26 cellular contexts compared by ENCODE assay signal in genomic region chr3:155766206-155766605, GRCh38. TPM values are rescaled to one million over a fixed set of nuclear protein-coding genes. Genes with fewer than 3 reads are reported as not detected.
DNase-seq lines count a peak whose midpoint lies in the region; ATAC-seq, FAIRE-seq and TF ChIP-seq lines count a peak whose summit lies in the region.
"Had no signal": no experiment of that assay in that cellular context is flagged by ENCODE, and none has a peak within 500 bp of the region (broad histone marks: within the 10 kb centered on the region; RNA-seq: fewer than 3 reads in every experiment).

No MANE protein-coding gene starts in this region.

- FAIRE-seq in A549 (lab: Jason Lieb, UNC) = no peak
- FAIRE-seq: colon, keratinocyte, small intestine had no signal

- CTCF ChIA-PET in A549 (lab: Yijun Ruan, JAX) (interaction anchor here (1.2 to 1.9 kb wide), 4 partner anchors 14 to 40 kb away, joined by 3 to 6 read pairs (median 4); partner anchors contain the start of gene C3orf33), RWPE1 (lab: Yijun Ruan, JAX) (interaction anchor here (0.6 kb wide), 1 partner anchor 91 kb away, joined by 3 read pairs; no protein-coding TSS in a partner anchor)

- H3K9ac ChIP-seq in GM23248 = no peak overlapping the region

- no peaks in the 10 kb centered on the region for H3F3A ChIP-seq in GM23248 (ENCODE audit: insufficient read depth)

- H3K4me1 ChIP-seq in A549 (0 out of 3 replicates have a peak, but pooled peaks cover 5% of the 10 kb centered on the region), GM23248 (ENCODE audit: insufficient read depth) (no peaks in the 10 kb centered on the region)
- H3K4me1 ChIP-seq: SJSA1 had no signal

- DNase-seq in A549 (ENCODE audit: low read depth in 1 of 2, low spot score in 1 of 2) = peak in 1 of 2 experiments; percentile 44
- DNase-seq in GM23248 = peak; percentile 26
- DNase-seq in RWPE1 (ENCODE audit: low spot score) = peak; percentile 53
- peak; percentile 53 for DNase-seq in epithelial cell of proximal tubule (ENCODE audit: low read depth)
- DNase-seq in NCI-H2029 treated with DMSO at 0.1 percent for 48 hours (lab: John Stamatoyannopoulos, UW) = no peak
- DNase-seq in NCI-H1436 (lab: John Stamatoyannopoulos, UW) = no peak
- no peak for DNase-seq in activated CD4-positive, CD25-positive, alpha-beta regulatory T cell treated with anti-CD3 and anti-CD28 coated beads, Interleukin-2, amount 50 U/mL, for 72 hours
- DNase-seq: activated CD4-positive, alpha-beta T cell treated with anti-CD3 and anti-CD28 coated beads, Interleukin-2, amount 50 U/mL, for 48 hours; activated naive CD4-positive, alpha-beta T cell treated with anti-CD3 and anti-CD28 coated beads, Interleukin-2, amount 50 U/mL, for 16 hours; activated T-cell treated with anti-CD3 and anti-CD28 coated beads, Interleukin-2, amount 50 U/mL, for 24 hours; CD4-positive, alpha-beta T cell; GF-D8; hippocampal formation; NCI-H748 treated with DMSO at 0.1 percent for 48 hours; psoas muscle; small intestine; stimulated activated CD4-positive, alpha-beta T cell treated with anti-CD3 and anti-CD28 coated beads, Interleukin-2, amount 100 ng/mL, for 48 hours; T-helper 17 cell had no signal

- H3K4me2 ChIP-seq in A549 = no peak overlapping the region
- no peak overlapping the region for H3K4me2 ChIP-seq in GM23248 (ENCODE audit: unreplicated experiment)

- 71% methylated on average over 1 of the region's 1 CpG for WGBS in A549 (ENCODE audit: missing lambda C conversion rate)
- WGBS in GM23248 (ENCODE audit: low coverage in 1 of 2, low lambda C conversion rate in 2 of 2, missing lambda C conversion rate in 2 of 2), 2 experiments = 77 to 91% methylated on average over 1 of the region's 1 CpG

- no peak overlapping the region for H2AFZ ChIP-seq in GM23248

- no peaks in the 10 kb centered on the region for H3K36me3 ChIP-seq in GM23248 (ENCODE audit: low read depth)
- H3K36me3 ChIP-seq: neutrophil, SJSA1 had no signal

- H3K9me2 ChIP-seq in GM23248 (ENCODE audit: insufficient read depth) = no peaks in the 10 kb centered on the region

- H4K20me1 ChIP-seq in GM23248 (ENCODE audit: insufficient read depth) = no peaks in the 10 kb centered on the region

- no peak overlapping the region for H3K4me3 ChIP-seq in A549
- H3K4me3 ChIP-seq in GM23248 = no peak overlapping the region
- H3K4me3 ChIP-seq in epithelial cell of proximal tubule (ENCODE audit: low read depth, low read length) = no peak overlapping the region
- H3K4me3 ChIP-seq: HAP-1, lung, psoas muscle, SJSA1 had no signal

- H3K27me3 ChIP-seq in GM23248 (replicated peaks; ENCODE audit: insufficient read depth) = no peaks in the 10 kb centered on the region
- H3K27me3 ChIP-seq: neutrophil, SJSA1 had no signal

- TF ChIP-seq CTCF in A549 (IDR thresholded peaks at IDR 0.05) = no peak
- TF ChIP-seq CTCF in RWPE1 (conservative IDR thresholded peaks at IDR 0.05; ENCODE audit: low read depth) = no peak
- no peak for TF ChIP-seq CTCF in epithelial cell of proximal tubule (conservative IDR thresholded peaks at IDR 0.05; ENCODE audit: low read depth, low read length)

- no peak for TF ChIP-seq RAD21 in A549 (conservative IDR thresholded peaks at IDR 0.05 in 1 of 2, IDR thresholded peaks at IDR 0.05 in 1 of 2)

- no peak for TF ChIP-seq EP300 in A549 (IDR thresholded peaks at IDR 0.05)

- H3K9me3 ChIP-seq in A549 (no peaks in the 10 kb centered on the region), GM23248 (ENCODE audit: low read depth) (no peaks in the 10 kb centered on the region)
- H3K9me3 ChIP-seq: HAP-1, psoas muscle, SJSA1 had no signal

- no peaks in the 10 kb centered on the region for H3K79me2 ChIP-seq in GM23248 (ENCODE audit: insufficient read depth)

- in situ Hi-C loops in GM23248 (cut with MboI) = no loop called here

- peak overlapping the region in 1 of 2 experiments; percentile 60; a peak in 3 of 6 replicates for H3K27ac ChIP-seq in A549
- no peak overlapping the region for H3K27ac ChIP-seq in GM23248
- no peak overlapping the region for H3K27ac ChIP-seq in RWPE1
- H3K27ac ChIP-seq: neutrophil, psoas muscle, SJSA1, VCaP had no signal

- POLR2A ChIA-PET in A549 (lab: Yijun Ruan, JAX) (no interaction called here), RWPE1 (lab: Yijun Ruan, JAX; ENCODE audit: low non-redundant PET) (no interaction called here)

- peak; percentile 56 to 66; a peak in 3 of 6 replicates for ATAC-seq in A549
- ATAC-seq in HG03469 (IDR thresholded peaks at IDR 0.05; ENCODE audit: unreplicated experiment) = no peak
- ATAC-seq: T-helper 17 cell had no signal

- TF ChIP-seq POLR2A in A549 (IDR thresholded peaks at IDR 0.05; ENCODE audit: low read length) = no peak

TF ChIP-seq in A549, 52 proteins besides CTCF, POLR2A, EP300 and RAD21:
- TF ChIP-seq ZC3H11A (IDR thresholded peaks at IDR 0.05) (no peak), FOSL2 (IDR thresholded peaks at IDR 0.05) (no peak), FOSL2 (CRISPR knock-in tag; IDR thresholded peaks at IDR 0.05) (peak; percentile 87), MAFK (IDR thresholded peaks at IDR 0.05; ENCODE audit: partially characterized antibody) (peak; percentile 50), NFE2L2 (conservative IDR thresholded peaks at IDR 0.05; ENCODE audit: low read length) (0 out of 2 replicates have a peak, but pooled peaks have one; percentile 14)

RNA-seq across cellular contexts. Expression of gene PLCH1, which starts 21.3 kb away (rescaled TPM):
- polyA plus RNA-seq in A549 (2011; rRNA removed) (11.1 and 14.8 TPM in 2 replicates), A549 (2017; fragmentation: RNase III; extraction: RNeasy Plus Mini Kit Qiagen cat#74134 plus additional on column Dnase treatment) (2.1 to 2.2 TPM (median 2.1 TPM) in 3 replicates), GM23248 (2016; fragmentation: Nextera tagmentation; extraction: Ambion mirVana) (not detected in 2 replicates)
- 2.4 and 2.5 TPM in 2 replicates for polyA plus RNA-seq in A549 (2012; cell fraction: cytosol; rRNA removed)
- polyA plus RNA-seq in A549 (2012; cell fraction: nucleus; rRNA removed) = 2.3 and 2.6 TPM in 2 replicates
- 26.0 and 30.0 TPM in 2 replicates for polyA minus RNA-seq in A549 (2011; rRNA and poly(A)+ RNA removed)
- under 0.01 TPM in 1 of 2 replicates, not detected in the other for total RNA-seq in GM23248 (2014; rRNA removed; shearing (Covaris generic))
- 3.1 and 3.2 TPM in 2 replicates for total RNA-seq in epithelial cell of proximal tubule

RNA-seq across cellular contexts. Expression of gene C3orf33, which starts 39.9 kb away (rescaled TPM):
- polyA plus RNA-seq in A549 (2011; rRNA removed) (9.3 and 11.1 TPM in 2 replicates), A549 (2017; fragmentation: RNase III; extraction: RNeasy Plus Mini Kit Qiagen cat#74134 plus additional on column Dnase treatment) (7.7 to 8.3 TPM (median 7.9 TPM) in 3 replicates), GM23248 (2016; fragmentation: Nextera tagmentation; extraction: Ambion mirVana) (4.6 and 4.7 TPM in 2 replicates)
- 3.5 and 3.6 TPM in 2 replicates for polyA plus RNA-seq in A549 (2012; cell fraction: cytosol; rRNA removed)
- 1.3 and 4.8 TPM in 2 replicates for polyA plus RNA-seq in A549 (2012; cell fraction: nucleus; rRNA removed)
- 1.6 and 1.7 TPM in 2 replicates for polyA minus RNA-seq in A549 (2011; rRNA and poly(A)+ RNA removed)
- 2.1 and 3.9 TPM in 2 replicates for total RNA-seq in GM23248 (2014; rRNA removed; shearing (Covaris generic))
- total RNA-seq in epithelial cell of proximal tubule = 2.0 and 2.7 TPM in 2 replicates

Comparison
In these comparisons a context has a peak if more than half of its experiments do, and no peak if none do; other contexts are left out.
1. DNase-seq: peak in GM23248 (single experiment), RWPE1 (single experiment) and epithelial cell of proximal tubule (single experiment); none in NCI-H2029 treated with DMSO at 0.1 percent for 48 hours (single experiment), NCI-H1436 (single experiment) and activated CD4-positive, CD25-positive, alpha-beta regulatory T cell treated with anti-CD3 and anti-CD28 coated beads, Interleukin-2, amount 50 U/mL, for 72 hours (single experiment).